21 cellular contexts compared by ENCODE assay signal in genomic region chr17:75647061-75647460, GRCh38. TPM values are rescaled to one million over a fixed set of nuclear protein-coding genes. Genes with fewer than 3 reads are reported as not detected.
DNase-seq lines count a peak whose midpoint lies in the region; ATAC-seq and TF ChIP-seq lines count a peak whose summit lies in the region.
"Had no signal": no experiment of that assay in that cellular context is flagged by ENCODE, and none has a peak within 500 bp of the region (broad histone marks: within the 10 kb centered on the region; RNA-seq: fewer than 3 reads in every experiment).

No MANE protein-coding gene starts in this region.

- H3K27me3 ChIP-seq in foreskin keratinocyte (no peaks in the 10 kb centered on the region), mucosa of stomach (ENCODE audit: control insufficient read depth, insufficient read depth, low read length) (no peaks in the 10 kb centered on the region), tibial nerve (no peaks in the 10 kb centered on the region)

- no peak for ATAC-seq in activated naive CD8-positive, alpha-beta T cell treated with anti-CD3 and anti-CD28 coated beads, Interleukin-2, amount 10 ng/mL, durations not matched to agents 7 days and 5 days (ENCODE audit: low read depth)
- ATAC-seq in foreskin keratinocyte: no peak

- H3K36me3 Mint-ChIP-seq in activated naive CD8-positive, alpha-beta T cell treated with anti-CD3 and anti-CD28 coated beads, Interleukin-2, amount 10 ng/mL, durations not matched to agents 7 days and 5 days: no peaks in the 10 kb centered on the region
- peaks cover 4% of the 10 kb centered on the region for H3K36me3 Mint-ChIP-seq in activated naive CD8-positive, alpha-beta T cell treated with anti-CD3 and anti-CD28 coated beads for 36 hours
- peaks cover 7% of the 10 kb centered on the region for H3K36me3 Mint-ChIP-seq in type B pancreatic cell

- TF ChIP-seq EP300 in tibial nerve (IDR thresholded peaks at IDR 0.05): no peak

- no peak for TF ChIP-seq POLR2A in tibial nerve (IDR thresholded peaks at IDR 0.05)

- no peaks in the 10 kb centered on the region for H3K9me3 Mint-ChIP-seq in activated naive CD8-positive, alpha-beta T cell treated with anti-CD3 and anti-CD28 coated beads, Interleukin-2, amount 10 ng/mL, durations not matched to agents 7 days and 5 days
- no peaks in the 10 kb centered on the region for H3K9me3 Mint-ChIP-seq in activated naive CD8-positive, alpha-beta T cell treated with anti-CD3 and anti-CD28 coated beads for 36 hours
- no peaks in the 10 kb centered on the region for H3K9me3 Mint-ChIP-seq in type B pancreatic cell
- H3K9me3 Mint-ChIP-seq: stimulated activated naive B cell treated with anti-CD40 and anti-IgM and Interleukin-4, amounts not matched to agents 10 μg/mL and 1 μg/mL and 100 μg/mL, for 72 hours; T-helper 1 cell treated with Interleukin-12 subunit alpha and Interleukin-12 subunit beta and Interleukin-4 antibody, amounts not matched to agents 30 μg/mL and 1 μg/mL, for 36 hours had no signal

- no peak overlapping the region for H3K4me3 Mint-ChIP-seq in activated naive CD8-positive, alpha-beta T cell treated with anti-CD3 and anti-CD28 coated beads, Interleukin-2, amount 10 ng/mL, durations not matched to agents 7 days and 5 days
- no peak overlapping the region for H3K4me3 Mint-ChIP-seq in activated naive CD8-positive, alpha-beta T cell treated with anti-CD3 and anti-CD28 coated beads for 36 hours
- no peak overlapping the region for H3K4me3 Mint-ChIP-seq in type B pancreatic cell
- H3K4me3 Mint-ChIP-seq: CD4-positive, CD25-positive, alpha-beta regulatory T cell; stimulated activated naive B cell treated with anti-CD40 and anti-IgM and Interleukin-4, amounts not matched to agents 10 μg/mL and 1 μg/mL and 100 μg/mL, for 72 hours; T-helper 1 cell treated with Interleukin-12 subunit alpha and Interleukin-12 subunit beta and Interleukin-4 antibody, amounts not matched to agents 30 μg/mL and 1 μg/mL, for 36 hours had no signal

- H3K27me3 Mint-ChIP-seq in activated naive CD8-positive, alpha-beta T cell treated with anti-CD3 and anti-CD28 coated beads, Interleukin-2, amount 10 ng/mL, durations not matched to agents 7 days and 5 days: no peaks in the 10 kb centered on the region
- H3K27me3 Mint-ChIP-seq in activated naive CD8-positive, alpha-beta T cell treated with anti-CD3 and anti-CD28 coated beads for 36 hours: no peaks in the 10 kb centered on the region
- no peaks in the 10 kb centered on the region for H3K27me3 Mint-ChIP-seq in type B pancreatic cell
- H3K27me3 Mint-ChIP-seq: CD4-positive, CD25-positive, alpha-beta regulatory T cell; stimulated activated naive B cell treated with anti-CD40 and anti-IgM and Interleukin-4, amounts not matched to agents 10 μg/mL and 1 μg/mL and 100 μg/mL, for 72 hours had no signal

- TF ChIP-seq CTCF in foreskin keratinocyte (conservative IDR thresholded peaks at IDR 0.05): no peak
- TF ChIP-seq CTCF in type B pancreatic cell (conservative IDR thresholded peaks at IDR 0.05): no peak
- no peak for TF ChIP-seq CTCF in tibial nerve (IDR thresholded peaks at IDR 0.05)

- H3K27ac ChIP-seq in foreskin keratinocyte (peak overlapping the region; percentile 99), tibial nerve (peak overlapping the region in 1 of 4 donors; percentile 67)
- H3K27ac ChIP-seq: GM23248 had no signal

- POLR2A ChIA-PET in activated naive CD8-positive, alpha-beta T cell treated with anti-CD3 and anti-CD28 coated beads, Interleukin-2, amount 10 ng/mL, durations not matched to agents 7 days and 5 days (lab: Charles Lee): interaction anchor here (0.9 kb wide), 1 partner anchor 106 kb away, joined by 5 read pairs; no protein-coding TSS in a partner anchor

- H3K9ac ChIP-seq in mucosa of stomach (ENCODE audit: low read length): peak overlapping the region; percentile 74
- H3K9ac ChIP-seq: GM23248 had no signal

- no peaks in the 10 kb centered on the region for H3K9me3 ChIP-seq in mucosa of stomach (ENCODE audit: control insufficient read depth, low read length)
- H3K9me3 ChIP-seq in tibial nerve: no peaks in the 10 kb centered on the region

- H3K27ac Mint-ChIP-seq in activated naive CD8-positive, alpha-beta T cell treated with anti-CD3 and anti-CD28 coated beads, Interleukin-2, amount 10 ng/mL, durations not matched to agents 7 days and 5 days: peak overlapping the region; percentile 92
- no peak overlapping the region for H3K27ac Mint-ChIP-seq in activated naive CD8-positive, alpha-beta T cell treated with anti-CD3 and anti-CD28 coated beads for 36 hours
- peak overlapping the region; percentile 100 for H3K27ac Mint-ChIP-seq in type B pancreatic cell
- H3K27ac Mint-ChIP-seq: T-helper 1 cell treated with Interleukin-12 subunit alpha and Interleukin-12 subunit beta and Interleukin-4 antibody, amounts not matched to agents 30 μg/mL and 1 μg/mL, for 36 hours had no signal

- no peaks in the 10 kb centered on the region for H3K36me3 ChIP-seq in mucosa of stomach (ENCODE audit: control insufficient read depth, insufficient read depth, low read length)
- H3K36me3 ChIP-seq in tibial nerve: peaks cover 0 to 72% (median 10%) of the 10 kb centered on the region in 3 donors

- peaks cover 6% of the 10 kb centered on the region for H3K4me1 Mint-ChIP-seq in activated naive CD8-positive, alpha-beta T cell treated with anti-CD3 and anti-CD28 coated beads, Interleukin-2, amount 10 ng/mL, durations not matched to agents 7 days and 5 days
- peaks cover 5% of the 10 kb centered on the region for H3K4me1 Mint-ChIP-seq in activated naive CD8-positive, alpha-beta T cell treated with anti-CD3 and anti-CD28 coated beads for 36 hours
- peaks cover 18% of the 10 kb centered on the region for H3K4me1 Mint-ChIP-seq in type B pancreatic cell (ENCODE audit: unreplicated experiment)

- no peak for DNase-seq in activated naive CD8-positive, alpha-beta T cell treated with anti-CD3 and anti-CD28 coated beads, Interleukin-2, amount 10 ng/mL, durations not matched to agents 7 days and 5 days
- DNase-seq in activated naive CD8-positive, alpha-beta T cell treated with anti-CD3 and anti-CD28 coated beads for 36 hours: no peak
- DNase-seq in foreskin keratinocyte (no peak), type B pancreatic cell (ENCODE audit: extremely low spot score, unreplicated experiment) (no peak), activated T-cell treated with anti-CD3 and anti-CD28 coated beads for 4 hours (no peak), NCI-H446 (lab: John Stamatoyannopoulos, UW) (no peak), tibial nerve (ENCODE audit: low spot score in 2 of 2) (no peak)
- DNase-seq: activated CD4-positive, CD25-positive, alpha-beta regulatory T cell; activated gamma-delta T cell; CD4-positive, CD25-positive, alpha-beta regulatory T cell; GM23248; Kasumi-1; NCI-H1417 treated with DMSO at 0.1 percent for 48 hours; NCI-H2171; stimulated activated naive B cell treated with anti-CD40 and anti-IgM and Interleukin-4, amounts not matched to agents 10 μg/mL and 1 μg/mL and 100 μg/mL, for 72 hours had no signal

- H3K4me1 ChIP-seq in foreskin keratinocyte (peaks cover 15% of the 10 kb centered on the region), mucosa of stomach (ENCODE audit: control insufficient read depth, insufficient read depth, low read length) (peaks cover 53% of the 10 kb centered on the region), tibial nerve (peaks cover 0 to 23% (median 0%) of the 10 kb centered on the region in 4 donors)

- H3K4me3 ChIP-seq in mucosa of stomach (ENCODE audit: low read length): peak overlapping the region; percentile 26
- no peak overlapping the region for H3K4me3 ChIP-seq in tibial nerve
- H3K4me3 ChIP-seq: GM23248, skin epidermis had no signal

- 80 to 82% methylated on average over 7 of the region's 7 CpGs for WGBS in tibial nerve, 2 donors

RNA-seq across cellular contexts. Expression of gene SMIM5, which starts 13.8 kb away (rescaled TPM):
- total RNA-seq in activated naive CD8-positive, alpha-beta T cell treated with anti-CD3 and anti-CD28 coated beads, Interleukin-2, amount 10 ng/mL, durations not matched to agents 7 days and 5 days: under 1 TPM; 0.26 to 0.42 TPM
- under 1 TPM; 0.14 to 0.16 TPM for total RNA-seq in activated naive CD8-positive, alpha-beta T cell treated with anti-CD3 and anti-CD28 coated beads for 36 hours
- total RNA-seq in foreskin keratinocyte: not detected in 2 replicates
- 0.06 TPM in 1 of 2 replicates, not detected in the other for polyA plus RNA-seq in foreskin keratinocyte
- 9.3 and 17.7 TPM in 2 replicates for total RNA-seq in type B pancreatic cell (ENCODE audit: low replicate concordance)
- 10 to 100 TPM; 17.3 to 41.1 (median 25.0) TPM for total RNA-seq in tibial nerve
- total RNA-seq: A673, glomerular endothelial cell, GM23248, osteoblast had no signal

RNA-seq across cellular contexts. Expression of gene RECQL5, which starts 19.9 kb away (rescaled TPM):
- total RNA-seq in activated naive CD8-positive, alpha-beta T cell treated with anti-CD3 and anti-CD28 coated beads, Interleukin-2, amount 10 ng/mL, durations not matched to agents 7 days and 5 days: 10 to 100 TPM; 49.8 to 50.8 TPM
- 10 to 100 TPM; 31.4 to 32.6 TPM for total RNA-seq in activated naive CD8-positive, alpha-beta T cell treated with anti-CD3 and anti-CD28 coated beads for 36 hours
- total RNA-seq in foreskin keratinocyte (26.3 and 27.4 TPM in 2 replicates), type B pancreatic cell (ENCODE audit: low replicate concordance) (64.7 and 90.4 TPM in 2 replicates), tibial nerve (10 to 100 TPM; 23.2 to 51.9 (median 34.7) TPM)
- 19.5 and 20.5 TPM in 2 replicates for polyA plus RNA-seq in foreskin keratinocyte

RNA-seq across cellular contexts. Expression of gene SAP30BP, which starts 20.1 kb away (rescaled TPM):
- total RNA-seq in activated naive CD8-positive, alpha-beta T cell treated with anti-CD3 and anti-CD28 coated beads, Interleukin-2, amount 10 ng/mL, durations not matched to agents 7 days and 5 days: 100 to 1,000 TPM; 112 to 113 TPM
- total RNA-seq in activated naive CD8-positive, alpha-beta T cell treated with anti-CD3 and anti-CD28 coated beads for 36 hours: 100 to 1,000 TPM in 1 of 2 experiments, 10 to 100 TPM in 1; 93.4 to 101 TPM
- total RNA-seq in foreskin keratinocyte (95.0 and 96.3 TPM in 2 replicates), type B pancreatic cell (ENCODE audit: low replicate concordance) (88.1 and 89.3 TPM in 2 replicates), tibial nerve (100 to 1,000 TPM in 2 of 4 donors, 10 to 100 TPM in 2; 63.9 to 119 (median 95.3) TPM)
- 113 and 118 TPM in 2 replicates for polyA plus RNA-seq in foreskin keratinocyte

RNA-seq across cellular contexts. Expression of gene MYO15B, which starts 59.5 kb away (rescaled TPM):
- 100 to 1,000 TPM; 120 to 125 TPM for total RNA-seq in activated naive CD8-positive, alpha-beta T cell treated with anti-CD3 and anti-CD28 coated beads, Interleukin-2, amount 10 ng/mL, durations not matched to agents 7 days and 5 days
- total RNA-seq in activated naive CD8-positive, alpha-beta T cell treated with anti-CD3 and anti-CD28 coated beads for 36 hours: 10 to 100 TPM; 17.8 to 18.9 TPM
- total RNA-seq in foreskin keratinocyte: 0.67 and 0.75 TPM in 2 replicates
- polyA plus RNA-seq in foreskin keratinocyte: 0.23 and 1.00 TPM in 2 replicates
- total RNA-seq in type B pancreatic cell (ENCODE audit: low replicate concordance): 48.2 and 49.0 TPM in 2 replicates
- 100 to 1,000 TPM; 150 to 327 (median 278) TPM for total RNA-seq in tibial nerve
